Comparison of ENCODE assay signal across 1 cellular context in genomic region chr2:234679766-234680687, GRCh38.
TF ChIP-seq lines count a peak whose summit lies in the region.

No MANE protein-coding gene starts in this region.

TF ChIP-seq in HepG2, 621 proteins besides CTCF, POLR2A, EP300 and RAD21 (continued from another document and continues in another):
- TF ChIP-seq E2F1 (CRISPR knock-in tag; IDR thresholded peaks at IDR 0.05) (no peak), PHF5A (CRISPR knock-in tag; IDR thresholded peaks at IDR 0.05; ENCODE audit: low read depth, unreplicated experiment) (peak; percentile 69), ZFX (CRISPR knock-in tag; IDR thresholded peaks at IDR 0.05; ENCODE audit: low read depth) (peak; percentile 89), ARNTL (CRISPR knock-in tag; IDR thresholded peaks at IDR 0.05) (peak; percentile 80), DNMT3B (CRISPR knock-in tag; conservative IDR thresholded peaks at IDR 0.05) (peak; percentile 92; the same call in 1 of the 2 replicates), IKZF5 (CRISPR knock-in tag; IDR thresholded peaks at IDR 0.05) (peak; percentile 98), ZKSCAN8 (CRISPR knock-in tag; IDR thresholded peaks at IDR 0.05; ENCODE audit: borderline replicate concordance) (peak; percentile 87), SMYD3 (CRISPR knock-in tag; IDR thresholded peaks at IDR 0.05) (0 out of 2 replicates have a peak, but pooled peaks have one; percentile 38), MAX (IDR thresholded peaks at IDR 0.05) (peak; percentile 84), ATF5 (CRISPR knock-in tag; IDR thresholded peaks at IDR 0.05; ENCODE audit: low read depth) (no peak), ELF4 (CRISPR knock-in tag; IDR thresholded peaks at IDR 0.05; ENCODE audit: borderline replicate concordance) (peak; percentile 85; the same call in 1 of the 2 replicates), GABPA (IDR thresholded peaks at IDR 0.05; ENCODE audit: low read depth, low read length) (no peak), GABPA (CRISPR knock-in tag; IDR thresholded peaks at IDR 0.05; ENCODE audit: low read depth) (peak; percentile 71), RFXAP (CRISPR knock-in tag; IDR thresholded peaks at IDR 0.05; ENCODE audit: borderline replicate concordance) (peak; percentile 69; the same call in 1 of the 2 replicates), SALL2 (CRISPR knock-in tag; IDR thresholded peaks at IDR 0.05) (0 out of 2 replicates have a peak, but pooled peaks have one; percentile 85), NR1H2 (CRISPR knock-in tag; IDR thresholded peaks at IDR 0.05; ENCODE audit: borderline replicate concordance, low read depth) (no peak), ZNF552 (CRISPR knock-in tag; IDR thresholded peaks at IDR 0.05; ENCODE audit: borderline replicate concordance) (0 out of 2 replicates have a peak, but pooled peaks have one; percentile 55), MXD4 (CRISPR knock-in tag; IDR thresholded peaks at IDR 0.05) (peak; percentile 61; the same call in 1 of the 2 replicates), TARDBP (CRISPR knock-in tag; IDR thresholded peaks at IDR 0.05) (peak; percentile 91), STAT5B (CRISPR knock-in tag; IDR thresholded peaks at IDR 0.05) (no peak), MEIS2 (CRISPR knock-in tag; IDR thresholded peaks at IDR 0.05) (0 out of 2 replicates have a peak, but pooled peaks have one; percentile 81), ZNF180 (CRISPR knock-in tag; IDR thresholded peaks at IDR 0.05; ENCODE audit: borderline replicate concordance, low read depth) (no peak), SIX1 (CRISPR knock-in tag; IDR thresholded peaks at IDR 0.05; ENCODE audit: borderline replicate concordance) (peak; percentile 75), BRD4 (CRISPR knock-in tag; IDR thresholded peaks at IDR 0.05) (peak; percentile 95), ZFP36L1 (CRISPR knock-in tag; IDR thresholded peaks at IDR 0.05) (no peak), SMAD3 (CRISPR knock-in tag; IDR thresholded peaks at IDR 0.05) (peak; percentile 96), ZSCAN29 (CRISPR knock-in tag; conservative IDR thresholded peaks at IDR 0.05) (peak; percentile 87; the same call in 1 of the 2 replicates), ZNF501 (CRISPR knock-in tag; IDR thresholded peaks at IDR 0.05) (0 out of 2 replicates have a peak, but pooled peaks have one; percentile 68), SNAI1 (CRISPR knock-in tag; IDR thresholded peaks at IDR 0.05; ENCODE audit: borderline replicate concordance) (no peak), KLF9 (CRISPR knock-in tag; IDR thresholded peaks at IDR 0.05; ENCODE audit: low read depth) (no peak), ZBTB7A (CRISPR knock-in tag; IDR thresholded peaks at IDR 0.05) (no peak), ZNF644 (CRISPR knock-in tag; IDR thresholded peaks at IDR 0.05; ENCODE audit: low read depth) (peak; percentile 95), FOXJ3 (CRISPR knock-in tag; IDR thresholded peaks at IDR 0.05; ENCODE audit: borderline replicate concordance) (peak; percentile 43; the same call in 1 of the 2 replicates), DMAP1 (CRISPR knock-in tag; IDR thresholded peaks at IDR 0.05) (peak; percentile 64; the same call in 1 of the 2 replicates), HNF4A (CRISPR knock-in tag; IDR thresholded peaks at IDR 0.05) (peak; percentile 91), BRCA1 (CRISPR knock-in tag; IDR thresholded peaks at IDR 0.05) (peak; percentile 95), JUNB (CRISPR knock-in tag; IDR thresholded peaks at IDR 0.05; ENCODE audit: borderline replicate concordance) (peak; percentile 96; the same call in 1 of the 2 replicates), YY1 (IDR thresholded peaks at IDR 0.05; ENCODE audit: insufficient read depth, insufficient replicate concordance, low read depth, low read length) (no peak), MAFF (IDR thresholded peaks at IDR 0.05; ENCODE audit: low read depth, low read length) (no peak; the same call in 1 of the 2 replicates), POLR2G (IDR thresholded peaks at IDR 0.05; ENCODE audit: low read depth, low read length) (peak; percentile 44; the same call in 1 of the 2 replicates), PITX1 (CRISPR knock-in tag; IDR thresholded peaks at IDR 0.05) (peak; percentile 72; the same call in 1 of the 2 replicates), CREB1 (IDR thresholded peaks at IDR 0.05) (0 out of 2 replicates have a peak, but pooled peaks have one; percentile 24), CREB1 (CRISPR knock-in tag; IDR thresholded peaks at IDR 0.05) (peak; percentile 71), NFKBIZ (CRISPR knock-in tag; IDR thresholded peaks at IDR 0.05) (no peak; the same call in none of the 2 replicates), YEATS4 (CRISPR knock-in tag; IDR thresholded peaks at IDR 0.05; ENCODE audit: borderline replicate concordance) (peak; percentile 62; the same call in 1 of the 2 replicates), SMARCE1 (IDR thresholded peaks at IDR 0.05; ENCODE audit: borderline replicate concordance) (no peak), ETV6 (CRISPR knock-in tag; conservative IDR thresholded peaks at IDR 0.05) (peak; percentile 78), ZNF264 (CRISPR knock-in tag; IDR thresholded peaks at IDR 0.05) (peak; percentile 85; the same call in 1 of the 2 replicates), TCF7 (IDR thresholded peaks at IDR 0.05; ENCODE audit: low read depth) (peak; percentile 97), ZBTB49 (CRISPR knock-in tag; IDR thresholded peaks at IDR 0.05; ENCODE audit: borderline replicate concordance) (no peak)
- TF ChIP-seq, protein P1, sequence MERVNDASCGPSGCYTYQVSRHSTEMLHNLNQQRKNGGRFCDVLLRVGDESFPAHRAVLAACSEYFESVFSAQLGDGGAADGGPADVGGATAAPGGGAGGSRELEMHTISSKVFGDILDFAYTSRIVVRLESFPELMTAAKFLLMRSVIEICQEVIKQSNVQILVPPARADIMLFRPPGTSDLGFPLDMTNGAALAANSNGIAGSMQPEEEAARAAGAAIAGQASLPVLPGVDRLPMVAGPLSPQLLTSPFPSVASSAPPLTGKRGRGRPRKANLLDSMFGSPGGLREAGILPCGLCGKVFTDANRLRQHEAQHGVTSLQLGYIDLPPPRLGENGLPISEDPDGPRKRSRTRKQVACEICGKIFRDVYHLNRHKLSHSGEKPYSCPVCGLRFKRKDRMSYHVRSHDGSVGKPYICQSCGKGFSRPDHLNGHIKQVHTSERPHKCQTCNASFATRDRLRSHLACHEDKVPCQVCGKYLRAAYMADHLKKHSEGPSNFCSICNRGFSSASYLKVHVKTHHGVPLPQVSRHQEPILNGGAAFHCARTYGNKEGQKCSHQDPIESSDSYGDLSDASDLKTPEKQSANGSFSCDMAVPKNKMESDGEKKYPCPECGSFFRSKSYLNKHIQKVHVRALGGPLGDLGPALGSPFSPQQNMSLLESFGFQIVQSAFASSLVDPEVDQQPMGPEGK (CRISPR knock-in tag; IDR thresholded peaks at IDR 0.05): peak; percentile 65; the same call in 1 of the 2 replicates
- TF ChIP-seq, protein P2, sequence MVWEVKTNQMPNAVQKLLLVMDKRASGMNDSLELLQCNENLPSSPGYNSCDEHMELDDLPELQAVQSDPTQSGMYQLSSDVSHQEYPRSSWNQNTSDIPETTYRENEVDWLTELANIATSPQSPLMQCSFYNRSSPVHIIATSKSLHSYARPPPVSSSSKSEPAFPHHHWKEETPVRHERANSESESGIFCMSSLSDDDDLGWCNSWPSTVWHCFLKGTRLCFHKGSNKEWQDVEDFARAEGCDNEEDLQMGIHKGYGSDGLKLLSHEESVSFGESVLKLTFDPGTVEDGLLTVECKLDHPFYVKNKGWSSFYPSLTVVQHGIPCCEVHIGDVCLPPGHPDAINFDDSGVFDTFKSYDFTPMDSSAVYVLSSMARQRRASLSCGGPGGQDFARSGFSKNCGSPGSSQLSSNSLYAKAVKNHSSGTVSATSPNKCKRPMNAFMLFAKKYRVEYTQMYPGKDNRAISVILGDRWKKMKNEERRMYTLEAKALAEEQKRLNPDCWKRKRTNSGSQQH (CRISPR knock-in tag; IDR thresholded peaks at IDR 0.05; ENCODE audit: low read depth): 0 out of 2 replicates have a peak, but pooled peaks have one; percentile 69
- TF ChIP-seq, protein P3, sequence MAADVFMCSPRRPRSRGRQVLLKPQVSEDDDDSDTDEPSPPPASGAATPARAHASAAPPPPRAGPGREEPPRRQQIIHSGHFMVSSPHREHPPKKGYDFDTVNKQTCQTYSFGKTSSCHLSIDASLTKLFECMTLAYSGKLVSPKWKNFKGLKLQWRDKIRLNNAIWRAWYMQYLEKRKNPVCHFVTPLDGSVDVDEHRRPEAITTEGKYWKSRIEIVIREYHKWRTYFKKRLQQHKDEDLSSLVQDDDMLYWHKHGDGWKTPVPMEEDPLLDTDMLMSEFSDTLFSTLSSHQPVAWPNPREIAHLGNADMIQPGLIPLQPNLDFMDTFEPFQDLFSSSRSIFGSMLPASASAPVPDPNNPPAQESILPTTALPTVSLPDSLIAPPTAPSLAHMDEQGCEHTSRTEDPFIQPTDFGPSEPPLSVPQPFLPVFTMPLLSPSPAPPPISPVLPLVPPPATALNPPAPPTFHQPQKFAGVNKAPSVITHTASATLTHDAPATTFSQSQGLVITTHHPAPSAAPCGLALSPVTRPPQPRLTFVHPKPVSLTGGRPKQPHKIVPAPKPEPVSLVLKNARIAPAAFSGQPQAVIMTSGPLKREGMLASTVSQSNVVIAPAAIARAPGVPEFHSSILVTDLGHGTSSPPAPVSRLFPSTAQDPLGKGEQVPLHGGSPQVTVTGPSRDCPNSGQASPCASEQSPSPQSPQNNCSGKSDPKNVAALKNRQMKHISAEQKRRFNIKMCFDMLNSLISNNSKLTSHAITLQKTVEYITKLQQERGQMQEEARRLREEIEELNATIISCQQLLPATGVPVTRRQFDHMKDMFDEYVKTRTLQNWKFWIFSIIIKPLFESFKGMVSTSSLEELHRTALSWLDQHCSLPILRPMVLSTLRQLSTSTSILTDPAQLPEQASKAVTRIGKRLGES (CRISPR knock-in tag; IDR thresholded peaks at IDR 0.05; ENCODE audit: borderline replicate concordance): no peak
- TF ChIP-seq, protein P4, sequence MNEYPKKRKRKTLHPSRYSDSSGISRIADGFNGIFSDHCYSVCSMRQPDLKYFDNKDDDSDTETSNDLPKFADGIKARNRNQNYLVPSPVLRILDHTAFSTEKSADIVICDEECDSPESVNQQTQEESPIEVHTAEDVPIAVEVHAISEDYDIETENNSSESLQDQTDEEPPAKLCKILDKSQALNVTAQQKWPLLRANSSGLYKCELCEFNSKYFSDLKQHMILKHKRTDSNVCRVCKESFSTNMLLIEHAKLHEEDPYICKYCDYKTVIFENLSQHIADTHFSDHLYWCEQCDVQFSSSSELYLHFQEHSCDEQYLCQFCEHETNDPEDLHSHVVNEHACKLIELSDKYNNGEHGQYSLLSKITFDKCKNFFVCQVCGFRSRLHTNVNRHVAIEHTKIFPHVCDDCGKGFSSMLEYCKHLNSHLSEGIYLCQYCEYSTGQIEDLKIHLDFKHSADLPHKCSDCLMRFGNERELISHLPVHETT (CRISPR knock-in tag; conservative IDR thresholded peaks at IDR 0.05): peak; percentile 59; the same call in 1 of the 2 replicates
- TF ChIP-seq, protein P5, sequence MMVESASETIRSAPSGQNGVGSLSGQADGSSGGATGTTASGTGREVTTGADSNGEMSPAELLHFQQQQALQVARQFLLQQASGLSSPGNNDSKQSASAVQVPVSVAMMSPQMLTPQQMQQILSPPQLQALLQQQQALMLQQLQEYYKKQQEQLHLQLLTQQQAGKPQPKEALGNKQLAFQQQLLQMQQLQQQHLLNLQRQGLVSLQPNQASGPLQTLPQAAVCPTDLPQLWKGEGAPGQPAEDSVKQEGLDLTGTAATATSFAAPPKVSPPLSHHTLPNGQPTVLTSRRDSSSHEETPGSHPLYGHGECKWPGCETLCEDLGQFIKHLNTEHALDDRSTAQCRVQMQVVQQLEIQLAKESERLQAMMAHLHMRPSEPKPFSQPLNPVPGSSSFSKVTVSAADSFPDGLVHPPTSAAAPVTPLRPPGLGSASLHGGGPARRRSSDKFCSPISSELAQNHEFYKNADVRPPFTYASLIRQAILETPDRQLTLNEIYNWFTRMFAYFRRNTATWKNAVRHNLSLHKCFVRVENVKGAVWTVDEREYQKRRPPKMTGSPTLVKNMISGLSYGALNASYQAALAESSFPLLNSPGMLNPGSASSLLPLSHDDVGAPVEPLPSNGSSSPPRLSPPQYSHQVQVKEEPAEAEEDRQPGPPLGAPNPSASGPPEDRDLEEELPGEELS (CRISPR knock-in tag; IDR thresholded peaks at IDR 0.05): peak; percentile 80
